In genomic region chr10:78045237-78045636, GRCh38 we compare ENCODE assay signal across 9 cellular contexts. TPM values are rescaled to one million over a fixed set of nuclear protein-coding genes. Genes with fewer than 3 reads are reported as not detected.
DNase-seq lines count a peak whose midpoint lies in the region; ATAC-seq, FAIRE-seq and TF ChIP-seq lines count a peak whose summit lies in the region.
"Had no signal": no experiment of that assay in that cellular context is flagged by ENCODE, and none has a peak within 500 bp of the region (broad histone marks: within the 10 kb centered on the region; RNA-seq: fewer than 3 reads in every experiment).

No MANE protein-coding gene starts in this region.

- TF ChIP-seq CTCF in K562 (IDR thresholded peaks at IDR 0.05 in 2 of 3, conservative IDR thresholded peaks at IDR 0.05 in 1 of 3; ENCODE audit: insufficient read depth in 2 of 3, low read depth in 1 of 3, low read length in 3 of 3) (no peak), WERI-Rb-1 (IDR thresholded peaks at IDR 0.05; ENCODE audit: low read depth, low read length) (no peak)

- H2BK12ac ChIP-seq in mesenchymal stem cell (ENCODE audit: low read length in 2 of 2) = no peak overlapping the region

- H3K4ac ChIP-seq in mesenchymal stem cell (ENCODE audit: low read depth in 1 of 2, low read length in 2 of 2) = no peak overlapping the region

- WGBS in K562 (ENCODE audit: insufficient coverage, low coverage, missing lambda C conversion rate) = 30% methylated on average over 10 of the region's 10 CpGs
- 71% methylated on average over 10 of the region's 10 CpGs for WGBS in mesenchymal stem cell

- TF ChIP-seq EP300 in K562 (IDR thresholded peaks at IDR 0.05; ENCODE audit: low read length) = no peak

- peaks cover 5% of the 10 kb centered on the region for H3K9me1 ChIP-seq in K562 (ENCODE audit: control insufficient read depth, insufficient read depth, low read length)

- H3K4me3 ChIP-seq in K562 = no peak overlapping the region
- H3K4me3 ChIP-seq in WERI-Rb-1 (ENCODE audit: low read depth, low read length) = no peak overlapping the region
- no peak overlapping the region for H3K4me3 ChIP-seq in mesenchymal stem cell (ENCODE audit: insufficient read depth in 1 of 2, low read depth in 1 of 2, low read length in 2 of 2)
- no peak overlapping the region for H3K4me3 ChIP-seq in SJCRH30

- H2AFZ ChIP-seq in K562 (ENCODE audit: low read depth, low read length) = no peak overlapping the region
- H2AFZ ChIP-seq in mesenchymal stem cell (ENCODE audit: low read depth, low read length) = no peak overlapping the region

- H3K36me3 ChIP-seq in K562 (ENCODE audit: control insufficient read depth, insufficient read depth, low read length) (peaks cover 26% of the 10 kb centered on the region), WERI-Rb-1 (peaks cover 37% of the 10 kb centered on the region), mesenchymal stem cell (ENCODE audit: control insufficient read depth in 1 of 2, insufficient read depth in 2 of 2, low read depth in 1 of 2, low read length in 2 of 2) (peaks cover 34 to 36% of the 10 kb centered on the region in 2 experiments), SJCRH30 (peaks cover 27% of the 10 kb centered on the region)

- peaks cover 17% of the 10 kb centered on the region; the same call in 2 of the 3 replicates for H3K79me2 ChIP-seq in K562 (ENCODE audit: control insufficient read depth, insufficient read depth, low read length)

- H4K91ac ChIP-seq in mesenchymal stem cell (ENCODE audit: low read length) = no peak overlapping the region

- H4K8ac ChIP-seq in mesenchymal stem cell (ENCODE audit: low read length) = no peak overlapping the region

- H3K27ac ChIP-seq in K562 (ENCODE audit: extremely low read depth, low read depth, low read length) (no peak overlapping the region), WERI-Rb-1 (no peak overlapping the region), mesenchymal stem cell (ENCODE audit: low read length, poor library complexity, severe bottlenecking) (no peak overlapping the region), SJCRH30 (no peak overlapping the region)

- H3K4me1 ChIP-seq in K562 (replicated peaks in 1 of 2; ENCODE audit: control insufficient read depth in 2 of 2, insufficient read depth in 2 of 2, low read length in 2 of 2) (peaks cover 11 to 35% of the 10 kb centered on the region in 2 experiments; a peak in 4 of 5 replicates), mesenchymal stem cell (ENCODE audit: control insufficient read depth, insufficient read depth, low read depth, low read length) (peaks cover 11% of the 10 kb centered on the region), SJCRH30 (peaks cover 3% of the 10 kb centered on the region; the same call in 1 of the 2 replicates)

- H3K79me1 ChIP-seq in mesenchymal stem cell (replicated peaks; ENCODE audit: low read length, poor library complexity, severe bottlenecking) = peaks cover 8% of the 10 kb centered on the region

- TF ChIP-seq POLR2A in K562 (conservative IDR thresholded peaks at IDR 0.05) = no peak

- POLR2A ChIA-PET in K562 (lab: Yijun Ruan, JAX) = interaction anchor here (0.7 to 3.8 kb wide), 6 partner anchors 8 to 1175 kb away, joined by 3 to 21 read pairs (median 3); no protein-coding TSS in a partner anchor

- no peak for TF ChIP-seq RAD21 in K562 (CRISPR knock-in tag; conservative IDR thresholded peaks at IDR 0.05 in 1 of 2, IDR thresholded peaks at IDR 0.05 in 1 of 2)

- H2AK5ac ChIP-seq in mesenchymal stem cell (ENCODE audit: low read length, severe bottlenecking) = no peak overlapping the region

- intact Hi-C loops in K562 (cut with micrococcal nuclease) = loop anchor here (5.0 to 10.0 kb wide), 4 partner anchors 122 to 1152 kb away; no protein-coding TSS in a partner anchor

- H3K14ac ChIP-seq in mesenchymal stem cell (ENCODE audit: low read length in 2 of 2) = no peak overlapping the region

- no peak overlapping the region for H3K23ac ChIP-seq in mesenchymal stem cell (ENCODE audit: low read length in 2 of 2)

- no peak overlapping the region for H3K9ac ChIP-seq in K562 (ENCODE audit: insufficient read depth in 1 of 2, low read depth in 2 of 2, low read length in 2 of 2)
- H3K9ac ChIP-seq in mesenchymal stem cell (ENCODE audit: low read length) = no peak overlapping the region

- H3K18ac ChIP-seq in mesenchymal stem cell (ENCODE audit: low read depth in 1 of 2, low read length in 2 of 2) = no peak overlapping the region

- H3K4me2 ChIP-seq in K562 (ENCODE audit: insufficient read depth, low read length) (no peak overlapping the region), mesenchymal stem cell (ENCODE audit: low read length, poor library complexity, severe bottlenecking) (no peak overlapping the region)

- peak in 1 of 4 experiments; percentile 29 for DNase-seq in K562 (ENCODE audit: extremely low read depth in 1 of 4, low spot score in 3 of 4)
- DNase-seq in WERI-Rb-1 = no peak
- DNase-seq in mesenchymal stem cell = no peak
- no peak for DNase-seq in SJCRH30
- DNase-seq in NCI-H2227 (lab: John Stamatoyannopoulos, UW; ENCODE audit: unreplicated experiment) = no peak
- DNase-seq: NCI-H2171 had no signal

- H2BK15ac ChIP-seq in mesenchymal stem cell (ENCODE audit: low read depth, poor library complexity, severe bottlenecking) = no peak overlapping the region

- H3K9me3 ChIP-seq in K562 (replicated peaks; ENCODE audit: control insufficient read depth, insufficient read depth, low read depth, low read length) (no peaks in the 10 kb centered on the region), WERI-Rb-1 (ENCODE audit: severe bottlenecking) (no peaks in the 10 kb centered on the region), mesenchymal stem cell (ENCODE audit: control insufficient read depth, low read length) (no peaks in the 10 kb centered on the region), SJCRH30 (replicated peaks) (no peaks in the 10 kb centered on the region)

- peaks cover 52% of the 10 kb centered on the region for H4K20me1 ChIP-seq in K562 (replicated peaks; ENCODE audit: control insufficient read depth, insufficient read depth, low read length)

- CTCF ChIA-PET in K562 (lab: Yijun Ruan, JAX; ENCODE audit: low intra/inter-chr PET ratio) = no interaction called here

- no peak overlapping the region for H2BK5ac ChIP-seq in mesenchymal stem cell (ENCODE audit: low read depth, low read length, poor library complexity, severe bottlenecking)

- no TSS peak for BruUV-seq in K562 (replicated peaks; lab: Mats Ljungman, UMichigan)

- in situ Hi-C loops in K562 (cut with MboI) = loop anchor here (25.0 kb wide), 1 partner anchor 1142 kb away; no protein-coding TSS in a partner anchor

- no peak overlapping the region for H2BK120ac ChIP-seq in mesenchymal stem cell (ENCODE audit: low read depth, low read length)

- ATAC-seq in GM18870 (IDR thresholded peaks at IDR 0.05; ENCODE audit: unreplicated experiment) = peak; percentile 52
- ATAC-seq in GM21717 (IDR thresholded peaks at IDR 0.05; ENCODE audit: unreplicated experiment) = peak; percentile 75
- peak; percentile 47 for ATAC-seq in HG03565 (IDR thresholded peaks at IDR 0.05; ENCODE audit: unreplicated experiment)
- ATAC-seq in K562 = no peak

- H3K27me3 ChIP-seq in K562 (ENCODE audit: control insufficient read depth in 2 of 2, insufficient read depth in 2 of 2, low read length in 2 of 2) (no peaks in the 10 kb centered on the region), WERI-Rb-1 (ENCODE audit: insufficient read depth, low read depth, severe bottlenecking) (no peaks in the 10 kb centered on the region), mesenchymal stem cell (ENCODE audit: control insufficient read depth in 1 of 2, insufficient read depth in 1 of 2, low read length in 2 of 2) (no peaks in the 10 kb centered on the region), SJCRH30 (no peaks in the 10 kb centered on the region)

- no peak for FAIRE-seq in K562 (lab: Jason Lieb, UNC)

RNA-seq across cellular contexts. Expression of gene RPS24, which starts 11.6 kb away (rescaled TPM):
- 362 and 686 TPM in 2 replicates for total RNA-seq in K562 (2011; cell fraction: chromatin; rRNA removed; ENCODE audit: low replicate concordance)
- total RNA-seq in K562 (2011; cell fraction: nucleolus; rRNA removed) = 441 and 473 TPM in 2 replicates
- 774 and 1,438 TPM in 2 replicates for total RNA-seq in K562 (2011; cell fraction: nucleoplasm; rRNA removed)
- 2,880 and 3,475 TPM in 2 replicates for total RNA-seq in K562 (2014; rRNA removed)
- total RNA-seq in K562 (2014; rRNA removed; fragmentation: Illumina TruSeq; extraction: Trizol) = 5,944 and 6,754 TPM in 2 replicates
- total RNA-seq in K562 (2015; rRNA removed; fragmentation: Illumina TruSeq; extraction: Trizol) = 6,744 and 6,794 TPM in 2 replicates
- total RNA-seq in K562 (2021) = 2,044 and 2,299 TPM in 2 replicates
- 5,671 and 6,768 TPM in 2 replicates for polyA plus RNA-seq in K562 (2011; rRNA removed)
- polyA plus RNA-seq in K562 (2011; cell fraction: cytosol; rRNA removed) = 3,757 and 6,743 TPM in 2 replicates
- 766 and 1,619 TPM in 2 replicates for polyA plus RNA-seq in K562 (2011; cell fraction: nucleus; rRNA removed)
- polyA plus RNA-seq in K562 (2012) = 4,810 and 5,215 TPM in 2 replicates
- 6,207 and 7,307 TPM in 2 replicates for polyA plus RNA-seq in K562 (2014; fragmentation: Illumina TruSeq; extraction: Trizol)
- 1,000 to 10,000 TPM; 1,947 to 2,307 TPM for polyA plus RNA-seq in K562 (2014; fragmentation: Nextera tagmentation; extraction: Ambion mirVana)
- 5,755 and 6,708 TPM in 2 replicates for polyA plus RNA-seq in K562 (2014; rRNA removed)
- 2,288 and 2,688 TPM in 2 replicates for polyA minus RNA-seq in K562 (2011; rRNA and poly(A)+ RNA removed)
- polyA minus RNA-seq in K562 (2011; cell fraction: cytosol; rRNA and poly(A)+ RNA removed) = 817 and 998 TPM in 2 replicates
- 229 and 608 TPM in 2 replicates for polyA minus RNA-seq in K562 (2011; cell fraction: nucleus; rRNA and poly(A)+ RNA removed)
- 3,857 TPM for polyA plus RNA-seq in mesenchymal stem cell (2013, experiment 1 of 2)
- 3,991 TPM for polyA plus RNA-seq in mesenchymal stem cell (2013, experiment 2 of 2)
- 5,195 and 6,145 TPM in 2 replicates for total RNA-seq in SJCRH30 (2014; rRNA removed; shearing (Covaris generic))

RNA-seq across cellular contexts. Expression of gene POLR3A, which starts 15.9 kb away (rescaled TPM):
- 123 and 132 TPM in 2 replicates for total RNA-seq in K562 (2011; cell fraction: chromatin; rRNA removed; ENCODE audit: low replicate concordance)
- total RNA-seq in K562 (2011; cell fraction: nucleolus; rRNA removed) = 73.2 and 88.4 TPM in 2 replicates
- total RNA-seq in K562 (2011; cell fraction: nucleoplasm; rRNA removed) = 85.6 and 96.2 TPM in 2 replicates
- 32.5 and 32.8 TPM in 2 replicates for total RNA-seq in K562 (2014; rRNA removed)
- total RNA-seq in K562 (2014; rRNA removed; fragmentation: Illumina TruSeq; extraction: Trizol) = 24.0 and 25.5 TPM in 2 replicates
- total RNA-seq in K562 (2015; rRNA removed; fragmentation: Illumina TruSeq; extraction: Trizol) = 24.8 and 26.7 TPM in 2 replicates
- 37.0 TPM in 2 replicates for total RNA-seq in K562 (2021)
- polyA plus RNA-seq in K562 (2011; rRNA removed) = 19.0 and 22.9 TPM in 2 replicates
- polyA plus RNA-seq in K562 (2011; cell fraction: cytosol; rRNA removed) = 14.9 and 16.1 TPM in 2 replicates
- 28.0 and 28.6 TPM in 2 replicates for polyA plus RNA-seq in K562 (2011; cell fraction: nucleus; rRNA removed)
- 15.5 and 16.9 TPM in 2 replicates for polyA plus RNA-seq in K562 (2012)
- polyA plus RNA-seq in K562 (2014; fragmentation: Illumina TruSeq; extraction: Trizol) = 28.4 and 33.1 TPM in 2 replicates
- polyA plus RNA-seq in K562 (2014; fragmentation: Nextera tagmentation; extraction: Ambion mirVana) = 10 to 100 TPM; 14.9 to 28.8 TPM
- polyA plus RNA-seq in K562 (2014; rRNA removed) = 20.2 and 21.2 TPM in 2 replicates
- 65.0 and 86.0 TPM in 2 replicates for polyA minus RNA-seq in K562 (2011; rRNA and poly(A)+ RNA removed)
- polyA minus RNA-seq in K562 (2011; cell fraction: cytosol; rRNA and poly(A)+ RNA removed) = 34.2 and 43.2 TPM in 2 replicates
- 46.7 and 67.6 TPM in 2 replicates for polyA minus RNA-seq in K562 (2011; cell fraction: nucleus; rRNA and poly(A)+ RNA removed)
- 8.4 TPM for polyA plus RNA-seq in mesenchymal stem cell (2013, experiment 1 of 2)
- 8.7 TPM for polyA plus RNA-seq in mesenchymal stem cell (2013, experiment 2 of 2)
- 21.6 and 22.6 TPM in 2 replicates for total RNA-seq in SJCRH30 (2014; rRNA removed; shearing (Covaris generic))
